ENCODE assay signal across 8 cellular contexts in genomic region chr7:32729335-32729675, GRCh38.
DNase-seq lines count a peak whose midpoint lies in the region; ATAC-seq, FAIRE-seq and TF ChIP-seq lines count a peak whose summit lies in the region.
"Not testable (repeated sequence)": the region's sequence is repeated elsewhere in the genome, so short reads cannot be mapped to it uniquely, and the experiment has no call there.

No MANE protein-coding gene starts in this region.

- 15 to 32% (median 20%) methylated on average over 4 to 5 of the region's 5 CpGs for WGBS in spleen, 5 donors

- CTCF ChIA-PET in activated CD4-positive, alpha-beta memory T cell treated with anti-CD3 and anti-CD28 coated beads, Interleukin-2, amount 10 ng/mL, durations not matched to agents 7 days and 5 days (lab: Charles Lee); naive thymus-derived CD4-positive, alpha-beta T cell (lab: Charles Lee): not testable (repeated sequence)

- not testable (repeated sequence) for FAIRE-seq in bronchial epithelial cell (lab: Jason Lieb, UNC)

- H3K36me3 Mint-ChIP-seq in HFFc6 (ENCODE audit: low read depth); activated CD4-positive, alpha-beta memory T cell treated with anti-CD3 and anti-CD28 coated beads, Interleukin-2, amount 10 ng/mL, durations not matched to agents 7 days and 5 days (ENCODE audit: low read depth); naive thymus-derived CD4-positive, alpha-beta T cell: not testable (repeated sequence)

- ATAC-seq in Right ventricle myocardium inferior = peak; percentile 2
- not testable (repeated sequence) for ATAC-seq in naive thymus-derived CD4-positive, alpha-beta T cell

- TF ChIP-seq CTCF in AG09309 (IDR thresholded peaks at IDR 0.05; ENCODE audit: control insufficient read depth, insufficient read depth, low read depth, low read length, missing control alignments); HFFc6 (IDR thresholded peaks at IDR 0.05); bronchial epithelial cell (IDR thresholded peaks at IDR 0.05; ENCODE audit: insufficient read depth, low read length, severe bottlenecking); spleen (IDR thresholded peaks at IDR 0.05 in 8 of 11, conservative IDR thresholded peaks at IDR 0.05 in 3 of 11): not testable (repeated sequence)

- intact Hi-C loops in Right ventricle myocardium inferior (cut with DNase I); naive thymus-derived CD4-positive, alpha-beta T cell (cut with micrococcal nuclease); spleen (cut with DNase I; ENCODE audit: low total_unique reads): not testable (repeated sequence)

- H3K4me3 Mint-ChIP-seq in HFFc6 = peak overlapping the region; percentile 82
- peak overlapping the region; percentile 43 for H3K4me3 Mint-ChIP-seq in activated CD4-positive, alpha-beta memory T cell treated with anti-CD3 and anti-CD28 coated beads, Interleukin-2, amount 10 ng/mL, durations not matched to agents 7 days and 5 days
- H3K4me3 Mint-ChIP-seq in naive thymus-derived CD4-positive, alpha-beta T cell = peak overlapping the region in 8 of 10 donors; percentile 16 to 86 (median 73)

- H3K27ac ChIP-seq in naive thymus-derived CD4-positive, alpha-beta T cell (ENCODE audit: low read depth, low read length) = not testable (repeated sequence)
- H3K27ac ChIP-seq in spleen = peak overlapping the region in 1 of 8 donors; percentile 89

- not testable (repeated sequence) for H3K27me3 Mint-ChIP-seq in HFFc6 (ENCODE audit: insufficient read depth)
- H3K27me3 Mint-ChIP-seq in activated CD4-positive, alpha-beta memory T cell treated with anti-CD3 and anti-CD28 coated beads, Interleukin-2, amount 10 ng/mL, durations not matched to agents 7 days and 5 days = peaks cover 31% of the 10 kb centered on the region
- peaks cover 0 to 49% (median 12%) of the 10 kb centered on the region in 5 donors for H3K27me3 Mint-ChIP-seq in naive thymus-derived CD4-positive, alpha-beta T cell

- not testable (repeated sequence) for TF ChIP-seq POLR2A in spleen (IDR thresholded peaks at IDR 0.05)

- not testable (repeated sequence) for H3K36me3 ChIP-seq in bronchial epithelial cell (ENCODE audit: control insufficient read depth, insufficient read depth, low read length); naive thymus-derived CD4-positive, alpha-beta T cell (ENCODE audit: control insufficient read depth in 2 of 3, insufficient read depth in 3 of 3, low read length in 3 of 3); spleen

- H3K27ac Mint-ChIP-seq in HFFc6; activated CD4-positive, alpha-beta memory T cell treated with anti-CD3 and anti-CD28 coated beads, Interleukin-2, amount 10 ng/mL, durations not matched to agents 7 days and 5 days: not testable (repeated sequence)
- H3K27ac Mint-ChIP-seq in naive thymus-derived CD4-positive, alpha-beta T cell = peak overlapping the region in 1 of 9 donors; percentile 41

- H3K4me1 ChIP-seq in naive thymus-derived CD4-positive, alpha-beta T cell (ENCODE audit: control insufficient read depth in 2 of 2, insufficient read depth in 2 of 2, low read length in 2 of 2) = not testable (repeated sequence)
- H3K4me1 ChIP-seq in spleen = peaks cover 0 to 16% (median 8%) of the 10 kb centered on the region in 6 donors

- POLR2A ChIA-PET in activated CD4-positive, alpha-beta memory T cell treated with anti-CD3 and anti-CD28 coated beads, Interleukin-2, amount 10 ng/mL, durations not matched to agents 7 days and 5 days (lab: Charles Lee); naive thymus-derived CD4-positive, alpha-beta T cell (lab: Charles Lee): not testable (repeated sequence)

- H3K9me3 Mint-ChIP-seq in HFFc6; activated CD4-positive, alpha-beta memory T cell treated with anti-CD3 and anti-CD28 coated beads, Interleukin-2, amount 10 ng/mL, durations not matched to agents 7 days and 5 days; naive thymus-derived CD4-positive, alpha-beta T cell: not testable (repeated sequence)

- not testable (repeated sequence) for H3K9me3 ChIP-seq in naive thymus-derived CD4-positive, alpha-beta T cell (ENCODE audit: control insufficient read depth in 2 of 3, low read length in 3 of 3); spleen

- H3K4me1 Mint-ChIP-seq in HFFc6 (ENCODE audit: low read depth) = peaks cover 19% of the 10 kb centered on the region
- H3K4me1 Mint-ChIP-seq in activated CD4-positive, alpha-beta memory T cell treated with anti-CD3 and anti-CD28 coated beads, Interleukin-2, amount 10 ng/mL, durations not matched to agents 7 days and 5 days = not testable (repeated sequence)
- peaks cover 3 to 13% (median 7%) of the 10 kb centered on the region in 7 donors for H3K4me1 Mint-ChIP-seq in naive thymus-derived CD4-positive, alpha-beta T cell

- H3K4me3 ChIP-seq in AG09309 (ENCODE audit: control insufficient read depth, low read depth, low read length) (peak overlapping the region; percentile 38), bronchial epithelial cell (ENCODE audit: low read depth, low read length) (peak overlapping the region; percentile 58), spleen (peak overlapping the region in 5 of 8 donors; percentile 79 to 89 (median 82))
- H3K4me3 ChIP-seq in naive thymus-derived CD4-positive, alpha-beta T cell (ENCODE audit: low read length) = not testable (repeated sequence)

- not testable (repeated sequence) for DNase-seq in AG09309 (ENCODE audit: low read depth); HFFc6; activated CD4-positive, alpha-beta memory T cell treated with anti-CD3 and anti-CD28 coated beads, Interleukin-2, amount 10 ng/mL, durations not matched to agents 7 days and 5 days; bronchial epithelial cell (ENCODE audit: low read depth); Right ventricle myocardium inferior (ENCODE audit: missing footprints); naive thymus-derived CD4-positive, alpha-beta T cell; spleen
- DNase-seq in NOMO-1 treated with DMSO at 0.1 percent for 48 hours (lab: John Stamatoyannopoulos, UW; ENCODE audit: unreplicated experiment) = peak; percentile 19

- H3K27me3 ChIP-seq in bronchial epithelial cell (ENCODE audit: control insufficient read depth, insufficient read depth, low read length); naive thymus-derived CD4-positive, alpha-beta T cell (ENCODE audit: control insufficient read depth in 2 of 2, insufficient read depth in 2 of 2, low read length in 2 of 2): not testable (repeated sequence)
- H3K27me3 ChIP-seq in spleen (replicated peaks in 1 of 7) = peaks cover 0 to 13% (median 0%) of the 10 kb centered on the region in 7 donors
